In the genomic region with DNA sequence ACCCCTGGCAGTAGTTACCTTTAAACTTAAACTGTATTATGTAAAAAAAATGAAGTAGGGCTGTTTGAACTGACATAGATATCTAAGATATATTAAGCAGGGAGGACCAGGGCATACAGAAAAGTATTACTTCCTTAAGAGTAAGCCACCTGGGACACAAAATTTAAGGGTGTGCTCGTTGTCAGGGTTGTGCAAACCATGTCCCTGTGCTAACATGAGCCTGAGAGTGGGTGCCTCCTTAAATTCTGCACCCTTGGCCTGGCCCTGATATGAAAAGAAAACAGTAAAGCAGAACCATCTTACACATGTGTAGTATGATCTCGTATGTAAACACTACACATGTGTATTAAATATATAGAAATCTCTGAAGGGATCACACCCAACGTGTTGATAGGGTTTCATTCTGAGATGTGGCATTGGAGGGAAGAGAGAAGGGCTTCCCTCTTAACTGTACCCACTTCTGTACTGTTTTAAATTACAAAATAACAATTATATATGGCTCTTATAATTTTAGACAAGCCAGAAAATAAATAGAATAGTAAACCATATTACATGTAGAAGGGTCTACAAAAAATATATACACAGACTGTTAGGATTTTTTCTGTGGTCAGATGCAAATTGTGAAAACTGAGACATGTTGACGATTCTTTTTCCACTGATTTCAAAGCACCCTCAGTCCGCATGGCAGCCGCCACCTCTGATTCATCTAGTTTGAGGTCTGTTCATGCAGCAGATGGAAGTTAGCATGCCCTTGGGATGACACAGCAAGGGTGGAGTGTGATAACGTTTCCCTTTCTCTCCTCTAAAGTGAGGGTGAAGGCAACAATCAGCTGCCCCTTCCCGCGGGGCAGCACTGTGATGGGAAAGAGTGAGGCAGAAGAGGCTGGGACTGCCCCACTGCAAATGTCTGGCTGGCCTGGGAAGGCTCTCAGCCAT, we compare ENCODE assay signal across 10 cellular contexts.
DNase-seq lines count a peak whose midpoint lies in the region; ATAC-seq, FAIRE-seq and TF ChIP-seq lines count a peak whose summit lies in the region.
"Had no signal": no experiment of that assay in that cellular context is flagged by ENCODE, and none has a peak within 500 bp of the region (broad histone marks: within the 10 kb centered on the region; RNA-seq: fewer than 3 reads in every experiment).

No MANE protein-coding gene starts in this region.

- ATAC-seq in naive thymus-derived CD4-positive, alpha-beta T cell, result peak; percentile 63
- no peak for ATAC-seq in HG02938 (IDR thresholded peaks at IDR 0.05; ENCODE audit: unreplicated experiment)
- ATAC-seq in natural killer cell treated with Interleukin-12 subunit alpha and Interleukin-12 subunit beta and Interleukin-15 and Interleukin-18, amount 100 ng/mL, for 72 hours, result no peak
- ATAC-seq in HG03354 (IDR thresholded peaks at IDR 0.05; ENCODE audit: poor library complexity, severe bottlenecking, unreplicated experiment), result no peak
- ATAC-seq: Panc1 had no signal

- DNase-seq in H54 (ENCODE audit: insufficient read length, low spot score) (peak; percentile 63), NCI-H1436 (lab: John Stamatoyannopoulos, UW) (no peak)
- DNase-seq in activated naive CD4-positive, alpha-beta T cell treated with anti-CD3 and anti-CD28 coated beads, Interleukin-2, amount 50 U/mL, for 16 hours, result peak; percentile 44
- peak in 1 of 9 donors; percentile 27 for DNase-seq in naive thymus-derived CD4-positive, alpha-beta T cell
- DNase-seq in natural killer cell treated with Interleukin-12 subunit alpha and Interleukin-12 subunit beta and Interleukin-15 and Interleukin-18, amount 100 ng/mL, for 72 hours (ENCODE audit: low spot score), result no peak
- DNase-seq: heart left ventricle had no signal

- peaks cover 0 to 7% (median 3%) of the 10 kb centered on the region in 5 donors for H3K27me3 Mint-ChIP-seq in naive thymus-derived CD4-positive, alpha-beta T cell
- peaks cover 16 to 20% of the 10 kb centered on the region in 2 donors for H3K27me3 Mint-ChIP-seq in natural killer cell treated with Interleukin-12 subunit alpha and Interleukin-12 subunit beta and Interleukin-15 and Interleukin-18, amount 100 ng/mL, for 72 hours

- H3K4me3 ChIP-seq in BLaER1, result no peak overlapping the region
- H3K4me3 ChIP-seq in naive thymus-derived CD4-positive, alpha-beta T cell (ENCODE audit: low read length), result no peak overlapping the region
- H3K4me3 ChIP-seq: heart left ventricle had no signal

- H3K36me3 Mint-ChIP-seq in naive thymus-derived CD4-positive, alpha-beta T cell, result peaks cover 0 to 5% (median 0%) of the 10 kb centered on the region in 5 donors
- no peaks in the 10 kb centered on the region for H3K36me3 Mint-ChIP-seq in natural killer cell treated with Interleukin-12 subunit alpha and Interleukin-12 subunit beta and Interleukin-15 and Interleukin-18, amount 100 ng/mL, for 72 hours

- no peaks in the 10 kb centered on the region for H3K27me3 ChIP-seq in BLaER1
- no peaks in the 10 kb centered on the region for H3K27me3 ChIP-seq in naive thymus-derived CD4-positive, alpha-beta T cell (ENCODE audit: control insufficient read depth in 2 of 2, insufficient read depth in 2 of 2, low read length in 2 of 2)

- POLR2A ChIA-PET in naive thymus-derived CD4-positive, alpha-beta T cell (lab: Charles Lee), result no interaction called here

- peaks cover 0 to 23% (median 15%) of the 10 kb centered on the region in 7 donors for H3K4me1 Mint-ChIP-seq in naive thymus-derived CD4-positive, alpha-beta T cell
- no peaks in the 10 kb centered on the region for H3K4me1 Mint-ChIP-seq in natural killer cell treated with Interleukin-12 subunit alpha and Interleukin-12 subunit beta and Interleukin-15 and Interleukin-18, amount 100 ng/mL, for 72 hours (ENCODE audit: low read depth in 2 of 2)

- no peaks in the 10 kb centered on the region for H4K20me1 ChIP-seq in BLaER1

- H3K27ac Mint-ChIP-seq in naive thymus-derived CD4-positive, alpha-beta T cell, result no peak overlapping the region
- H3K27ac Mint-ChIP-seq in natural killer cell treated with Interleukin-12 subunit alpha and Interleukin-12 subunit beta and Interleukin-15 and Interleukin-18, amount 100 ng/mL, for 72 hours, result no peak overlapping the region

- CTCF ChIA-PET in naive thymus-derived CD4-positive, alpha-beta T cell (lab: Charles Lee), result no interaction called here

- no peaks in the 10 kb centered on the region for H3K36me3 ChIP-seq in BLaER1
- H3K36me3 ChIP-seq in naive thymus-derived CD4-positive, alpha-beta T cell (ENCODE audit: control insufficient read depth in 2 of 3, insufficient read depth in 3 of 3, low read length in 3 of 3), result no peaks in the 10 kb centered on the region
- H3K36me3 ChIP-seq: heart left ventricle had no signal

- peaks cover 9% of the 10 kb centered on the region for H3K9me3 ChIP-seq in BLaER1
- no peaks in the 10 kb centered on the region for H3K9me3 ChIP-seq in naive thymus-derived CD4-positive, alpha-beta T cell (ENCODE audit: control insufficient read depth in 2 of 3, low read length in 3 of 3)

- peaks cover 13% of the 10 kb centered on the region for H3K4me1 ChIP-seq in BLaER1
- H3K4me1 ChIP-seq in naive thymus-derived CD4-positive, alpha-beta T cell (ENCODE audit: control insufficient read depth in 2 of 2, insufficient read depth in 2 of 2, low read length in 2 of 2), result no peaks in the 10 kb centered on the region

- H3K9ac ChIP-seq in BLaER1, result no peak overlapping the region

- no peak overlapping the region for H3K27ac ChIP-seq in BLaER1
- H3K27ac ChIP-seq in naive thymus-derived CD4-positive, alpha-beta T cell (ENCODE audit: low read depth, low read length), result no peak overlapping the region
- H3K27ac ChIP-seq: heart left ventricle had no signal

- no peak for FAIRE-seq in H54 (lab: Jason Lieb, UNC)

- intact Hi-C loops in naive thymus-derived CD4-positive, alpha-beta T cell (cut with micrococcal nuclease), result no loop called here

- H3K4me2 ChIP-seq in BLaER1, result peak overlapping the region; percentile 38

- peaks cover 0 to 4% (median 0%) of the 10 kb centered on the region in 11 donors for H3K9me3 Mint-ChIP-seq in naive thymus-derived CD4-positive, alpha-beta T cell
- no peaks in the 10 kb centered on the region for H3K9me3 Mint-ChIP-seq in natural killer cell treated with Interleukin-12 subunit alpha and Interleukin-12 subunit beta and Interleukin-15 and Interleukin-18, amount 100 ng/mL, for 72 hours

- TF ChIP-seq POLR2A in H54 (IDR thresholded peaks at IDR 0.05; ENCODE audit: low read depth, low read length), result no peak

- no peak overlapping the region for H3K4me3 Mint-ChIP-seq in naive thymus-derived CD4-positive, alpha-beta T cell
- no peak overlapping the region for H3K4me3 Mint-ChIP-seq in natural killer cell treated with Interleukin-12 subunit alpha and Interleukin-12 subunit beta and Interleukin-15 and Interleukin-18, amount 100 ng/mL, for 72 hours

Comparison
In these comparisons a context has a peak if more than half of its experiments do, and no peak if none do; other contexts are left out.
1. DNase-seq: peak in H54 (single experiment) and activated naive CD4-positive, alpha-beta T cell treated with anti-CD3 and anti-CD28 coated beads, Interleukin-2, amount 50 U/mL, for 16 hours (single experiment); none in natural killer cell treated with Interleukin-12 subunit alpha and Interleukin-12 subunit beta and Interleukin-15 and Interleukin-18, amount 100 ng/mL, for 72 hours (single experiment) and NCI-H1436 (single experiment).